8 cellular contexts compared by ENCODE assay signal in genomic region chr1:110034451-110035235, GRCh38. TPM values are rescaled to one million over a fixed set of nuclear protein-coding genes. Genes with fewer than 3 reads are reported as not detected.
A peak's percentile ranks its signal among the peaks of the same experiment; 100 is the strongest.
DNase-seq lines count a peak whose midpoint lies in the region; ATAC-seq and TF ChIP-seq lines count a peak whose summit lies in the region.

STRIP1 (plus strand) TSS chr1:110034624; CDS start chr1:110034638, 14 bp downstream.

- H3K9me2 ChIP-seq in DOHH2 (replicated peaks; ENCODE audit: control insufficient read depth, low read length) (no peaks in the 10 kb centered on the region), GM23338 (ENCODE audit: insufficient read depth) (no peaks in the 10 kb centered on the region)

- H3K36me3 ChIP-seq in DOHH2 (ENCODE audit: control insufficient read depth, low read length) = peaks cover 23% of the 10 kb centered on the region
- H3K36me3 ChIP-seq in GM23338 (ENCODE audit: insufficient read depth) = peaks cover 13% of the 10 kb centered on the region

- peak; percentile 89 for ATAC-seq in GM23338
- ATAC-seq in activated T-helper 17 cell treated with anti-CD3 and anti-CD28 coated beads, Interleukin-2, amount 50 U/mL, for 72 hours (replicated peaks) = peak; percentile 93
- ATAC-seq in natural killer cell treated with Interleukin-12 subunit alpha and Interleukin-12 subunit beta and Interleukin-15 and Interleukin-18, amount 100 ng/mL, for 72 hours = peak; percentile 95 to 97
- ATAC-seq in stimulated activated naive CD8-positive, alpha-beta T cell treated with anti-CD3 and anti-CD28 coated beads, Interleukin-15, Interleukin-2, amounts not matched to agents 100 U/mL and 50 U/mL, for 24 hours = peak; percentile 93

- H3K4me3 ChIP-seq in DOHH2 (ENCODE audit: low read length) = peak within 1 kb of the TSS; percentile 78
- H3K4me3 ChIP-seq in GM23338 = peak within 1 kb of the TSS; percentile 76
- H3K4me3 ChIP-seq in LNCaP clone FGC (ENCODE audit: low read depth, low read length) = peak within 1 kb of the TSS; percentile 91

- H3K79me2 ChIP-seq in DOHH2 (ENCODE audit: control insufficient read depth, low read length) (peaks cover 23% of the 10 kb centered on the region), GM23338 (replicated peaks; ENCODE audit: insufficient read depth) (peaks cover 28% of the 10 kb centered on the region)

- peaks cover 4% of the 10 kb centered on the region for H3K27me3 Mint-ChIP-seq in GM23338 (ENCODE audit: insufficient read depth, low read depth, poor library complexity)
- no peaks in the 10 kb centered on the region for H3K27me3 Mint-ChIP-seq in activated T-helper 17 cell treated with anti-CD3 and anti-CD28 coated beads, Interleukin-2, amount 50 U/mL, for 72 hours
- no peaks in the 10 kb centered on the region for H3K27me3 Mint-ChIP-seq in natural killer cell treated with Interleukin-12 subunit alpha and Interleukin-12 subunit beta and Interleukin-15 and Interleukin-18, amount 100 ng/mL, for 72 hours

- H3K27me3 ChIP-seq in DOHH2 (ENCODE audit: control insufficient read depth, low read length) = no peaks in the 10 kb centered on the region
- no peaks in the 10 kb centered on the region for H3K27me3 ChIP-seq in GM23338 (ENCODE audit: insufficient read depth)

- peak; percentile 98 for DNase-seq in GM23338 (ENCODE audit: low spot score)
- peak; percentile 87 for DNase-seq in LNCaP clone FGC (ENCODE audit: low read depth)
- peak; percentile 92 for DNase-seq in RWPE1 (ENCODE audit: low spot score)
- peak; percentile 99 for DNase-seq in fibroblast of peridontal ligament (ENCODE audit: extremely low read depth)
- peak; percentile 92 for DNase-seq in natural killer cell treated with Interleukin-12 subunit alpha and Interleukin-12 subunit beta and Interleukin-15 and Interleukin-18, amount 100 ng/mL, for 72 hours (ENCODE audit: low spot score)
- DNase-seq in stimulated activated naive CD8-positive, alpha-beta T cell treated with anti-CD3 and anti-CD28 coated beads, Interleukin-15, Interleukin-2, amounts not matched to agents 100 U/mL and 50 U/mL, for 24 hours = peak; percentile 89

- CTCF ChIA-PET in RWPE1 (lab: Yijun Ruan, JAX) = no interaction called here

- peak within 1 kb of the TSS; percentile 57 for H2AFZ ChIP-seq in GM23338

- H3K9me3 ChIP-seq in DOHH2 (ENCODE audit: control insufficient read depth, insufficient read depth, low read length) = no peaks in the 10 kb centered on the region

- no peaks in the 10 kb centered on the region for H3F3A ChIP-seq in DOHH2 (ENCODE audit: control insufficient read depth, insufficient read depth)
- H3F3A ChIP-seq in GM23338 (replicated peaks; ENCODE audit: low read depth) = no peaks in the 10 kb centered on the region; the same call in 1 of the 2 replicates

- H3K4me1 ChIP-seq in DOHH2 (ENCODE audit: control insufficient read depth, low read length) = peaks cover 17% of the 10 kb centered on the region
- peaks cover 25% of the 10 kb centered on the region for H3K4me1 ChIP-seq in GM23338 (ENCODE audit: insufficient read depth)

- peaks cover 26% of the 10 kb centered on the region for H3K4me1 Mint-ChIP-seq in GM23338
- H3K4me1 Mint-ChIP-seq in activated T-helper 17 cell treated with anti-CD3 and anti-CD28 coated beads, Interleukin-2, amount 50 U/mL, for 72 hours = peaks cover 31% of the 10 kb centered on the region
- peaks cover 36 to 44% of the 10 kb centered on the region in 2 donors for H3K4me1 Mint-ChIP-seq in natural killer cell treated with Interleukin-12 subunit alpha and Interleukin-12 subunit beta and Interleukin-15 and Interleukin-18, amount 100 ng/mL, for 72 hours (ENCODE audit: low read depth in 2 of 2)

- no peak within 1 kb of the TSS for H3K27ac ChIP-seq in DOHH2 (ENCODE audit: low read depth, low read length)
- peak within 1 kb of the TSS; percentile 71 for H3K27ac ChIP-seq in GM23338 (ENCODE audit: low read depth)
- H3K27ac ChIP-seq in RWPE1 = peak within 1 kb of the TSS; percentile 79

- no peaks in the 10 kb centered on the region for H3K9me3 Mint-ChIP-seq in GM23338
- no peaks in the 10 kb centered on the region for H3K9me3 Mint-ChIP-seq in activated T-helper 17 cell treated with anti-CD3 and anti-CD28 coated beads, Interleukin-2, amount 50 U/mL, for 72 hours
- no peaks in the 10 kb centered on the region for H3K9me3 Mint-ChIP-seq in natural killer cell treated with Interleukin-12 subunit alpha and Interleukin-12 subunit beta and Interleukin-15 and Interleukin-18, amount 100 ng/mL, for 72 hours

- TF ChIP-seq CTCF in DOHH2 (IDR thresholded peaks at IDR 0.05; ENCODE audit: low read depth, low read length, poor library complexity, severe bottlenecking) = no peak
- TF ChIP-seq CTCF in GM23338 (conservative IDR thresholded peaks at IDR 0.05; ENCODE audit: low read depth in 2 of 2) = no peak
- no peak for TF ChIP-seq CTCF in LNCaP clone FGC (IDR thresholded peaks at IDR 0.05; ENCODE audit: control insufficient read depth, extremely low read depth, insufficient read depth)
- no peak for TF ChIP-seq CTCF in RWPE1 (conservative IDR thresholded peaks at IDR 0.05; ENCODE audit: low read depth)

- peak within 1 kb of the TSS; percentile 96 for H3K4me3 Mint-ChIP-seq in GM23338
- H3K4me3 Mint-ChIP-seq in activated T-helper 17 cell treated with anti-CD3 and anti-CD28 coated beads, Interleukin-2, amount 50 U/mL, for 72 hours = peak within 1 kb of the TSS; percentile 89
- H3K4me3 Mint-ChIP-seq in natural killer cell treated with Interleukin-12 subunit alpha and Interleukin-12 subunit beta and Interleukin-15 and Interleukin-18, amount 100 ng/mL, for 72 hours = peak within 1 kb of the TSS; percentile 78

- peak within 1 kb of the TSS; percentile 93 for H3K27ac Mint-ChIP-seq in GM23338
- H3K27ac Mint-ChIP-seq in activated T-helper 17 cell treated with anti-CD3 and anti-CD28 coated beads, Interleukin-2, amount 50 U/mL, for 72 hours = peak within 1 kb of the TSS; percentile 93
- H3K27ac Mint-ChIP-seq in natural killer cell treated with Interleukin-12 subunit alpha and Interleukin-12 subunit beta and Interleukin-15 and Interleukin-18, amount 100 ng/mL, for 72 hours = peak within 1 kb of the TSS; percentile 78 to 91

- H3K4me2 ChIP-seq in DOHH2 (ENCODE audit: low read length) (peak within 1 kb of the TSS; percentile 72), GM23338 (peak within 1 kb of the TSS; percentile 93)

- H3K36me3 Mint-ChIP-seq in GM23338 (ENCODE audit: low read depth) = peaks cover 24% of the 10 kb centered on the region
- peaks cover 30% of the 10 kb centered on the region for H3K36me3 Mint-ChIP-seq in activated T-helper 17 cell treated with anti-CD3 and anti-CD28 coated beads, Interleukin-2, amount 50 U/mL, for 72 hours (ENCODE audit: low read depth)
- no peaks in the 10 kb centered on the region for H3K36me3 Mint-ChIP-seq in natural killer cell treated with Interleukin-12 subunit alpha and Interleukin-12 subunit beta and Interleukin-15 and Interleukin-18, amount 100 ng/mL, for 72 hours

- no peaks in the 10 kb centered on the region for H4K20me1 ChIP-seq in DOHH2 (ENCODE audit: control insufficient read depth, insufficient read depth, low read depth, low read length)
- peaks cover 15% of the 10 kb centered on the region for H4K20me1 ChIP-seq in GM23338 (replicated peaks; ENCODE audit: insufficient read depth)

- POLR2A ChIA-PET in RWPE1 (lab: Yijun Ruan, JAX; ENCODE audit: low non-redundant PET) = no interaction called here

TF ChIP-seq in GM23338, 12 proteins besides CTCF, POLR2A, EP300 and RAD21:
- TF ChIP-seq POLR2AphosphoS5 (IDR thresholded peaks at IDR 0.05; ENCODE audit: low read depth) (peak; percentile 74), ETS1 (IDR thresholded peaks at IDR 0.05) (peak; percentile 74), EZH2phosphoT487 (IDR thresholded peaks at IDR 0.05; ENCODE audit: unreplicated experiment) (no peak), CREB1 (CRISPR knock-in tag; IDR thresholded peaks at IDR 0.05; ENCODE audit: low read depth) (0 out of 2 replicates have a peak, but pooled peaks have one; percentile 54)

RNA-seq across cellular contexts. Expression of gene STRIP1, which starts in this region (rescaled TPM):
- 50.6 and 63.1 TPM in 2 replicates for total RNA-seq in GM23338 (2014; rRNA removed; shearing (Covaris generic))
- 13.5 and 17.2 TPM in 2 replicates for polyA plus RNA-seq in GM23338 (2016; fragmentation: Nextera tagmentation; extraction: Ambion mirVana)
- 10 to 100 TPM; 21.4 to 31.1 TPM for total RNA-seq in activated T-helper 17 cell treated with anti-CD3 and anti-CD28 coated beads, Interleukin-2, amount 50 U/mL, for 72 hours
- 10 to 100 TPM; 38.9 to 57.0 TPM for total RNA-seq in natural killer cell treated with Interleukin-12 subunit alpha and Interleukin-12 subunit beta and Interleukin-15 and Interleukin-18, amount 100 ng/mL, for 72 hours
